10 cellular contexts compared by ENCODE assay signal in the genomic region with DNA sequence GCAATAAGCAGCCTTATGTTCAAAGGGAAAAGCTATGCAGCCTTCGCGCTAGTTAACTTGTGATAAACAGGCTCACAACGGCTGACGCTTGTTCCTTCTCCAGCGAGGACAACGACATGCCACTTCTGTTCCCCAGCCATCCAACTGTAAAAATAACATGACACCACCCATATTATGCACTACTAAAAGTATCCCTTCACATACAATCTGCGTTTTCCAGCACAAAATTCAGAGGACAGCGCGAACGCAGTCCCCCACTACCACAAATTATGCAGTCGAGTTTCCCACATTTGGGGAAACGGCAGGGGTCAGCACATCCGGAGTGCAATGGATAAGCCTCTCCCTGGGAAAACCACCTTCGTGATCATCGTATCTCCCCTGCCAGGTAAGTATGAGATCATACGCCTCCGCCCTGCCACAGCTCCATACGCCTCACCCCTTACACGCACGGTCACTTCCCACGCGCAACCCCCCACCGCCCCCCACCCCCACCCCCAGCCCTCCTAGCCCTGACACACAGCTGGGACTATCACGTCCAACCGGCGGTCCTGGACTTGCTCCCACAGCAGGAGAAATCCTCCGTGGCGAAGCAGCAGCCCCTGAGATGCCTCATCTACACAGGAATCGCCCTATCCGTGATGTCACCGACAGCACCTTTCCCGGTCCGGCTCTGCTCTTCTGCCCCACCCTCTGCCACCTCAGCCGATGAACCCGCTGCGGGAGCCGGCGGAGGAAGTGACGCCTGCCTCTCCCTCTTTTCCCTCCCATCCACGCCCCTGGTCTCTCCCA.
DNase-seq lines count a peak whose midpoint lies in the region; ATAC-seq and TF ChIP-seq lines count a peak whose summit lies in the region.
"Had no signal": no experiment of that assay in that cellular context is flagged by ENCODE, and none has a peak within 500 bp of the region (broad histone marks: within the 10 kb centered on the region; RNA-seq: fewer than 3 reads in every experiment).

No MANE protein-coding gene starts in this region.

- H3K27ac Mint-ChIP-seq in memory B cell = peak overlapping the region; percentile 11

- no peak for TF ChIP-seq POLR2A in suprapubic skin (IDR thresholded peaks at IDR 0.05)

- no peaks in the 10 kb centered on the region for H3K36me3 Mint-ChIP-seq in memory B cell

- WGBS in suprapubic skin = 8% methylated on average over 36 of the region's 40 CpGs

- TF ChIP-seq CTCF in astrocyte of the spinal cord (IDR thresholded peaks at IDR 0.05; ENCODE audit: low read depth, low read length) = no peak
- TF ChIP-seq CTCF in suprapubic skin (IDR thresholded peaks at IDR 0.05) = no peak

- DNase-seq in DMS153 (lab: John Stamatoyannopoulos, UW) (peak; percentile 39), DMS153 treated with DMSO at 0.1 percent for 48 hours (lab: John Stamatoyannopoulos, UW; ENCODE audit: unreplicated experiment) (no peak), astrocyte of the spinal cord (ENCODE audit: low read depth, low spot score) (peak; percentile 48), memory B cell (ENCODE audit: low spot score in 2 of 2) (no peak), suprapubic skin (ENCODE audit: low spot score in 2 of 2) (no peak), NCI-H446 (lab: John Stamatoyannopoulos, UW) (no peak), NCI-H2196 treated with DMSO at 0.1 percent for 48 hours (lab: John Stamatoyannopoulos, UW; ENCODE audit: unreplicated experiment) (no peak)

- no peaks in the 10 kb centered on the region for H3K9me3 ChIP-seq in suprapubic skin
- H3K9me3 ChIP-seq: heart right ventricle had no signal

- peaks cover 19% of the 10 kb centered on the region for H3K4me1 ChIP-seq in suprapubic skin

- TF ChIP-seq EP300 in suprapubic skin (IDR thresholded peaks at IDR 0.05) = no peak

- H3K36me3 ChIP-seq in suprapubic skin = no peaks in the 10 kb centered on the region
- H3K36me3 ChIP-seq: heart right ventricle had no signal

- H3K27me3 Mint-ChIP-seq in memory B cell = peaks cover 26% of the 10 kb centered on the region

- peaks cover 15% of the 10 kb centered on the region for H3K4me1 Mint-ChIP-seq in memory B cell

- H3K4me3 ChIP-seq in astrocyte of the spinal cord (ENCODE audit: low read depth, low read length) (peak overlapping the region; percentile 44), suprapubic skin (peak overlapping the region; percentile 27)

- ATAC-seq in memory B cell (ENCODE audit: low read depth) (peak; percentile 39), HG02763 (IDR thresholded peaks at IDR 0.05; ENCODE audit: unreplicated experiment) (no peak)

- no peaks in the 10 kb centered on the region for H3K9me3 Mint-ChIP-seq in memory B cell

- H3K4me3 Mint-ChIP-seq in memory B cell = peak overlapping the region; percentile 82

- H3K27ac ChIP-seq in suprapubic skin = no peak overlapping the region
- H3K27ac ChIP-seq: 22Rv1, heart right ventricle had no signal

- in situ Hi-C loops in astrocyte of the spinal cord (cut with HindIII; ENCODE audit: low sequenced_read_pairs) = no loop called here

- peaks cover 21% of the 10 kb centered on the region for H3K27me3 ChIP-seq in suprapubic skin

Comparison
In these comparisons a context has a peak if more than half of its experiments do, and no peak if none do; other contexts are left out.
1. DNase-seq: peak in DMS153 (single experiment) and astrocyte of the spinal cord (single experiment); none in DMS153 treated with DMSO at 0.1 percent for 48 hours (single experiment), memory B cell (0 of 2), suprapubic skin (0 of 2), NCI-H446 (0 of 2) and NCI-H2196 treated with DMSO at 0.1 percent for 48 hours (single experiment).